ENCODE assay signal across 23 cellular contexts in the genomic region with DNA sequence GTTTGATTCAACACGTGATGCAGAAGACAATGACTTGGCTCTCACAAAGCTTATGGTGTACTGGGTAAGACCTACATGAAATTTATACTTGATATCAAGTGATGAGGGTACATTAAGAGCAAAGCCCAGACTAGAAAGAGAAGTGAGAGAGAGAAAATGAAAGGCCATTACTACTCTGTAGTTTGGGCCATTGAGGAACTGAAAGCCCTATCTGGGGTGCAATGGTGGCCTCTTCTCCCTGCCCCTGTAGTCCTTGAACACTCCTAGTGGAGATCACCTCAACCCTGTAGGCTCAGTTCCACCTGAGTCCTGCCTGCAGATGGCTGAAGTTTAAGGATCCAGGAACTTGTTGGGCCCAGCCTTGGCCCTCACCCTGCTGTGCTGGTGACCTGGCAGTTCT.
DNase-seq lines count a peak whose midpoint lies in the region; ATAC-seq, FAIRE-seq and TF ChIP-seq lines count a peak whose summit lies in the region.
"Had no signal": no experiment of that assay in that cellular context is flagged by ENCODE, and none has a peak within 500 bp of the region (broad histone marks: within the 10 kb centered on the region; RNA-seq: fewer than 3 reads in every experiment).

No MANE protein-coding gene starts in this region.

- H3K9me3 ChIP-seq in H9 (ENCODE audit: control insufficient read depth, low read depth, low read length) (no peaks in the 10 kb centered on the region), small intestine (ENCODE audit: control insufficient read depth, low read depth) (no peaks in the 10 kb centered on the region)
- H3K9me3 ChIP-seq: ascending aorta had no signal

- no peak overlapping the region for H3K9ac ChIP-seq in H9 (ENCODE audit: extremely low read depth, insufficient read length, low read length)

- H3K36me3 Mint-ChIP-seq in H9 (ENCODE audit: insufficient read depth in 1 of 3, low read depth in 3 of 3): no peaks in the 10 kb centered on the region; a peak in 1 of 7 replicates
- H3K36me3 Mint-ChIP-seq in GM23338 (ENCODE audit: low read depth): no peaks in the 10 kb centered on the region
- H3K36me3 Mint-ChIP-seq in activated T-helper 1 cell treated with anti-CD3 and anti-CD28 coated beads, Interleukin-12 subunit alpha, Interleukin-12 subunit beta, Interleukin-2, Interleukin-4 antibody, amounts not matched to agents 30 ng/mL and 10 ng/mL and 1 ng/mL, durations not matched to agents 14 hours and 24 hours and 36 hours (ENCODE audit: low read depth): no peaks in the 10 kb centered on the region
- H3K36me3 Mint-ChIP-seq: CD8-positive, alpha-beta memory T cell; mesothelial cell of epicardium had no signal

- H3F3A ChIP-seq in GM23338 (replicated peaks; ENCODE audit: low read depth): no peaks in the 10 kb centered on the region

- no peak for FAIRE-seq in small intestine (lab: Jason Lieb, UNC)
- FAIRE-seq: A204.1, K562, urothelium cell line had no signal

- peak overlapping the region; percentile 29; the same call in 1 of the 2 replicates for H3K14ac ChIP-seq in H9 (ENCODE audit: insufficient read depth, low read length)

- peaks cover 4% of the 10 kb centered on the region; the same call in 1 of the 2 replicates for H3K9me2 ChIP-seq in GM23338 (ENCODE audit: insufficient read depth)

- H3K27me3 Mint-ChIP-seq in H9 (ENCODE audit: low read depth) (no peaks in the 10 kb centered on the region), GM23338 (ENCODE audit: insufficient read depth, low read depth, poor library complexity) (no peaks in the 10 kb centered on the region)
- no peaks in the 10 kb centered on the region for H3K27me3 Mint-ChIP-seq in activated T-helper 1 cell treated with anti-CD3 and anti-CD28 coated beads, Interleukin-12 subunit alpha, Interleukin-12 subunit beta, Interleukin-2, Interleukin-4 antibody, amounts not matched to agents 30 ng/mL and 10 ng/mL and 1 ng/mL, durations not matched to agents 14 hours and 24 hours and 36 hours (ENCODE audit: insufficient read depth)
- H3K27me3 Mint-ChIP-seq: CD8-positive, alpha-beta memory T cell had no signal

- no peak overlapping the region for H2BK5ac ChIP-seq in H9 (ENCODE audit: insufficient read length, low read length)

- H2AK5ac ChIP-seq in H9 (ENCODE audit: insufficient read length, low read length): no peak overlapping the region

- H3K27ac Mint-ChIP-seq in H9 (no peak overlapping the region), GM23338 (no peak overlapping the region)
- no peak overlapping the region for H3K27ac Mint-ChIP-seq in activated T-helper 1 cell treated with anti-CD3 and anti-CD28 coated beads, Interleukin-12 subunit alpha, Interleukin-12 subunit beta, Interleukin-2, Interleukin-4 antibody, amounts not matched to agents 30 ng/mL and 10 ng/mL and 1 ng/mL, durations not matched to agents 14 hours and 24 hours and 36 hours
- H3K27ac Mint-ChIP-seq: CD8-positive, alpha-beta memory T cell; mesothelial cell of epicardium had no signal

- H3K4me1 ChIP-seq in H9 (ENCODE audit: insufficient read depth, low read length): no peaks in the 10 kb centered on the region
- H3K4me1 ChIP-seq in GM23338 (ENCODE audit: insufficient read depth): no peaks in the 10 kb centered on the region
- no peaks in the 10 kb centered on the region for H3K4me1 ChIP-seq in small intestine (ENCODE audit: control insufficient read depth in 2 of 2, insufficient read depth in 1 of 2, low read depth in 1 of 2, low read length in 1 of 2)
- H3K4me1 ChIP-seq: ascending aorta had no signal

- no peak overlapping the region for H3K18ac ChIP-seq in H9 (ENCODE audit: insufficient read length, low read depth, low read length)

- H3T11ph ChIP-seq in H9 (ENCODE audit: low read length): no peak overlapping the region

- no peaks in the 10 kb centered on the region for H3K27me3 ChIP-seq in H9 (ENCODE audit: insufficient read depth, low read length)
- H3K27me3 ChIP-seq in GM23338 (ENCODE audit: insufficient read depth): no peaks in the 10 kb centered on the region
- no peaks in the 10 kb centered on the region for H3K27me3 ChIP-seq in small intestine (ENCODE audit: control insufficient read depth in 2 of 2, insufficient read depth in 2 of 2, low read length in 2 of 2)
- H3K27me3 ChIP-seq: ascending aorta had no signal

- WGBS in H9 (ENCODE audit: extremely low coverage, insufficient read length, low lambda C conversion rate): no CpG with 5 or more reads among the region's 1 CpG
- 44 to 76% (median 45%) methylated on average over 1 of the region's 1 CpG for WGBS in small intestine, 3 donors

- ATAC-seq in GM19328 (IDR thresholded peaks at IDR 0.05; ENCODE audit: unreplicated experiment): peak; percentile 77
- ATAC-seq in HG03342 (IDR thresholded peaks at IDR 0.05; ENCODE audit: unreplicated experiment): peak; percentile 68
- no peak for ATAC-seq in GM23338
- ATAC-seq: K562; PC-3; stimulated activated naive CD8-positive, alpha-beta T cell treated with anti-CD3 and anti-CD28 coated beads, Interleukin-15, Interleukin-2, amounts not matched to agents 100 U/mL and 50 U/mL, for 24 hours had no signal

- no peak overlapping the region for H3K4ac ChIP-seq in H9 (ENCODE audit: low read depth, low read length)

- CTCF ChIA-PET in GM10248 (lab: Yijun Ruan, JAX): interaction anchor here (1.3 to 2.5 kb wide), 2 partner anchors 11 to 15 kb away, joined by 3 to 5 read pairs; no protein-coding TSS in a partner anchor

- POLR2A ChIA-PET in GM10248 (lab: Yijun Ruan, JAX): no interaction called here

- no peaks in the 10 kb centered on the region for H3K23me2 ChIP-seq in H9 (ENCODE audit: insufficient read length, low read depth, low read length, poor library complexity, severe bottlenecking)

- H3K4me2 ChIP-seq in H9 (ENCODE audit: insufficient read depth, insufficient read length, low read length): no peak overlapping the region
- H3K4me2 ChIP-seq in GM23338: no peak overlapping the region

- no peak overlapping the region for H4K5ac ChIP-seq in H9 (ENCODE audit: insufficient read length, low read depth, low read length)

- no peak overlapping the region for H2BK12ac ChIP-seq in H9 (ENCODE audit: insufficient read length, low read depth, low read length)

- no peak overlapping the region for H3K23ac ChIP-seq in H9 (ENCODE audit: insufficient read length, low read depth, low read length)

- TF ChIP-seq CTCF in GM10248 (IDR thresholded peaks at IDR 0.05; ENCODE audit: control extremely low read depth, extremely low read depth, low read depth, missing control alignments) (no peak), H9 (conservative IDR thresholded peaks at IDR 0.05) (no peak), GM23338 (conservative IDR thresholded peaks at IDR 0.05; ENCODE audit: low read depth in 2 of 2) (no peak)

- H3K4me3 ChIP-seq in GM23338 (no peak overlapping the region), small intestine (ENCODE audit: low read depth in 1 of 2, low read length in 2 of 2) (no peak overlapping the region)
- H3K4me3 ChIP-seq: ascending aorta, coronary artery, K562, skin epidermis had no signal

- intact Hi-C loops in activated T-helper 1 cell treated with anti-CD3 and anti-CD28 coated beads, Interleukin-12 subunit alpha, Interleukin-12 subunit beta, Interleukin-2, Interleukin-4 antibody, amounts not matched to agents 30 ng/mL and 10 ng/mL and 1 ng/mL, durations not matched to agents 14 hours and 24 hours and 36 hours (cut with micrococcal nuclease): no loop called here

- no peak overlapping the region for H4K91ac ChIP-seq in H9 (ENCODE audit: insufficient read length, low read depth, low read length)

- no peak overlapping the region for H2BK120ac ChIP-seq in H9 (ENCODE audit: low read depth, low read length, poor library complexity, severe bottlenecking)

- H3K79me1 ChIP-seq in H9 (ENCODE audit: insufficient read depth, low read depth, low read length, poor library complexity, severe bottlenecking): no peaks in the 10 kb centered on the region

- H4K20me1 ChIP-seq in H9 (ENCODE audit: control insufficient read depth, insufficient read depth, insufficient read length) (no peaks in the 10 kb centered on the region), GM23338 (replicated peaks; ENCODE audit: insufficient read depth) (no peaks in the 10 kb centered on the region)

- H3K36me3 ChIP-seq in GM23338 (ENCODE audit: insufficient read depth) (no peaks in the 10 kb centered on the region), small intestine (ENCODE audit: control insufficient read depth in 2 of 2, insufficient read depth in 2 of 2, low read length in 2 of 2) (no peaks in the 10 kb centered on the region)
- H3K36me3 ChIP-seq: ascending aorta had no signal

- H2BK15ac ChIP-seq in H9 (ENCODE audit: low read depth, low read length): no peak overlapping the region

- H2AFZ ChIP-seq in H9 (ENCODE audit: low read length) (no peak overlapping the region), GM23338 (no peak overlapping the region)

- H4K8ac ChIP-seq in H9 (replicated peaks; ENCODE audit: insufficient read length, low read depth, low read length): no peak overlapping the region

- H3K4me1 Mint-ChIP-seq in H9 (no peaks in the 10 kb centered on the region), GM23338 (no peaks in the 10 kb centered on the region)
- H3K4me1 Mint-ChIP-seq in activated T-helper 1 cell treated with anti-CD3 and anti-CD28 coated beads, Interleukin-12 subunit alpha, Interleukin-12 subunit beta, Interleukin-2, Interleukin-4 antibody, amounts not matched to agents 30 ng/mL and 10 ng/mL and 1 ng/mL, durations not matched to agents 14 hours and 24 hours and 36 hours (ENCODE audit: low read depth): no peaks in the 10 kb centered on the region
- H3K4me1 Mint-ChIP-seq: CD8-positive, alpha-beta memory T cell; mesothelial cell of epicardium had no signal

- H3K9me3 Mint-ChIP-seq in H9 (no peaks in the 10 kb centered on the region), GM23338 (no peaks in the 10 kb centered on the region)
- no peaks in the 10 kb centered on the region for H3K9me3 Mint-ChIP-seq in activated T-helper 1 cell treated with anti-CD3 and anti-CD28 coated beads, Interleukin-12 subunit alpha, Interleukin-12 subunit beta, Interleukin-2, Interleukin-4 antibody, amounts not matched to agents 30 ng/mL and 10 ng/mL and 1 ng/mL, durations not matched to agents 14 hours and 24 hours and 36 hours
- H3K9me3 Mint-ChIP-seq: mesothelial cell of epicardium had no signal

- no peaks in the 10 kb centered on the region for H3K79me2 ChIP-seq in H9 (ENCODE audit: insufficient read depth, low read length)
- H3K79me2 ChIP-seq in GM23338 (replicated peaks; ENCODE audit: insufficient read depth): no peaks in the 10 kb centered on the region

- H3K27ac ChIP-seq in H9 (ENCODE audit: insufficient read length, low read depth, low read length): no peak overlapping the region
- no peak overlapping the region for H3K27ac ChIP-seq in GM23338 (ENCODE audit: low read depth)
- H3K27ac ChIP-seq in small intestine (ENCODE audit: low read depth in 1 of 2, low read length in 1 of 2): no peak overlapping the region
- H3K27ac ChIP-seq: ascending aorta, coronary artery, skin epidermis, VCaP had no signal

- H3K56ac ChIP-seq in H9 (ENCODE audit: insufficient read length, low read depth, low read length): no peak overlapping the region

- H3K4me3 Mint-ChIP-seq in H9 (no peak overlapping the region), GM23338 (no peak overlapping the region)
- H3K4me3 Mint-ChIP-seq in activated T-helper 1 cell treated with anti-CD3 and anti-CD28 coated beads, Interleukin-12 subunit alpha, Interleukin-12 subunit beta, Interleukin-2, Interleukin-4 antibody, amounts not matched to agents 30 ng/mL and 10 ng/mL and 1 ng/mL, durations not matched to agents 14 hours and 24 hours and 36 hours: no peak overlapping the region
- H3K4me3 Mint-ChIP-seq: CD8-positive, alpha-beta memory T cell; mesothelial cell of epicardium had no signal

- DNase-seq in GM10248 (ENCODE audit: extremely low spot score): peak; percentile 35
- DNase-seq in H9: no peak
- no peak for DNase-seq in GM23338 (ENCODE audit: low spot score)
- no peak for DNase-seq in activated T-helper 1 cell treated with anti-CD3 and anti-CD28 coated beads, Interleukin-12 subunit alpha, Interleukin-12 subunit beta, Interleukin-2, Interleukin-4 antibody, amounts not matched to agents 30 ng/mL and 10 ng/mL and 1 ng/mL, durations not matched to agents 14 hours and 24 hours and 36 hours (ENCODE audit: low spot score)
- DNase-seq in superior temporal gyrus (ENCODE audit: extremely low spot score): no peak
- no peak for DNase-seq in small intestine
- DNase-seq: activated gamma-delta T cell; CD8-positive, alpha-beta memory T cell; H7; NCI-H226; nucleus accumbens; PC-3; stimulated activated naive CD8-positive, alpha-beta T cell treated with anti-CD3 and anti-CD28 coated beads, Interleukin-15, Interleukin-2, amounts not matched to agents 100 U/mL and 50 U/mL, for 24 hours had no signal

- H2BK20ac ChIP-seq in H9 (ENCODE audit: low read depth, low read length, poor library complexity, severe bottlenecking): no peak overlapping the region
